Comparison of ENCODE assay signal across 1 cellular context in the genomic region with DNA sequence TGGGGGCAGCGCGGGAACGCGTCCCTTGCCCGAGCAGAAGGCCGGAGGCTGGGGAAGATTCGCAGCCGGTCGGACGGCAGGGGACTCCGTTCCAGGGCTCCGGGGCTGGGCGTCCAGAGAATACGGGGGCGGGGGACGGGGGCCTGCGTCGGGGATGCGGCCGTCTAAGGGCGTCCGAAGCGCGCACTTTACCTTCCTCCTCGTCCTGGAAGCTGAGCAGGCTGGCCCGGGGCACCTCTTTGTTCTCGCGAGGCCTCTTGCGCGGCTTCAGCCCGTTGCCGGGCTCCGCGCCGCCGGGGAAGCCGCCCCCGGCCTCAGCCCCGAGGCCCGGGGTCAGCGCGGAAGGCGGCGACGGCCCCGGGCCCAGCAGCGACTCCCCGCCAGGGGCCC.
TF ChIP-seq lines count a peak whose summit lies in the region.

No MANE protein-coding gene starts in this region.

TF ChIP-seq in endothelial cell of umbilical vein, 7 proteins besides CTCF, POLR2A, EP300 and RAD21 (continued from another document):
- TF ChIP-seq JUN (IDR thresholded peaks at IDR 0.05; ENCODE audit: borderline replicate concordance, insufficient read depth, insufficient read length, low read depth), result no peak
- TF ChIP-seq FOS (IDR thresholded peaks at IDR 0.05; ENCODE audit: borderline replicate concordance, insufficient read depth, low read length), result no peak
- no peak for TF ChIP-seq EZH2 (IDR thresholded peaks at IDR 0.05; ENCODE audit: borderline replicate concordance, low read depth, low read length, severe bottlenecking)
- TF ChIP-seq POLR2AphosphoS5 (IDR thresholded peaks at IDR 0.05; ENCODE audit: insufficient read depth, low read depth, low read length), result no peak
- no peak for TF ChIP-seq MYC (IDR thresholded peaks at IDR 0.05; ENCODE audit: low read depth, low read length)
- TF ChIP-seq, protein P1, sequence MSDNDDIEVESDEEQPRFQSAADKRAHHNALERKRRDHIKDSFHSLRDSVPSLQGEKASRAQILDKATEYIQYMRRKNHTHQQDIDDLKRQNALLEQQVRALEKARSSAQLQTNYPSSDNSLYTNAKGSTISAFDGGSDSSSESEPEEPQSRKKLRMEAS (IDR thresholded peaks at IDR 0.05; ENCODE audit: insufficient read depth, insufficient read length), result no peak
